Comparison of ENCODE assay signal across 1 cellular context in genomic region chr17:2871205-2871604, GRCh38.
A peak's percentile ranks its signal among the peaks of the same experiment; 100 is the strongest.
TF ChIP-seq lines count a peak whose summit lies in the region.

No MANE protein-coding gene starts in this region.

TF ChIP-seq in H1, 55 proteins besides CTCF, POLR2A, EP300 and RAD21:
- TF ChIP-seq GTF2F1 (IDR thresholded peaks at IDR 0.05; ENCODE audit: borderline replicate concordance, low read depth, low read length), result no peak
- no peak for TF ChIP-seq CBX8 (IDR thresholded peaks at IDR 0.05; ENCODE audit: borderline replicate concordance, low read depth, low read length)
- peak; percentile 28; the same call in 1 of the 2 replicates for TF ChIP-seq SP2 (IDR thresholded peaks at IDR 0.05; ENCODE audit: low read length)
- TF ChIP-seq CHD2 (IDR thresholded peaks at IDR 0.05; ENCODE audit: low read length), result peak; percentile 74
- no peak for TF ChIP-seq NRF1 (IDR thresholded peaks at IDR 0.05; ENCODE audit: low read depth, low read length)
- TF ChIP-seq SP1 (IDR thresholded peaks at IDR 0.05; ENCODE audit: low read depth, low read length), result peak; percentile 85
- no peak for TF ChIP-seq SIN3A (conservative IDR thresholded peaks at IDR 0.05 in 1 of 2, IDR thresholded peaks at IDR 0.05 in 1 of 2; ENCODE audit: low read depth in 1 of 2, low read length in 2 of 2)
- 0 out of 2 replicates have a peak, but pooled peaks have one; percentile 28 for TF ChIP-seq YY1 (IDR thresholded peaks at IDR 0.05; ENCODE audit: low read depth, low read length)
- peak; percentile 48; the same call in 1 of the 2 replicates for TF ChIP-seq CREB1 (IDR thresholded peaks at IDR 0.05)
- 0 out of 2 replicates have a peak, but pooled peaks have one; percentile 32 for TF ChIP-seq SP4 (IDR thresholded peaks at IDR 0.05; ENCODE audit: low read length)
- TF ChIP-seq CTBP2 (IDR thresholded peaks at IDR 0.05; ENCODE audit: borderline replicate concordance, insufficient read depth, insufficient read length, low read length), result no peak
- 0 out of 2 replicates have a peak, but pooled peaks have one; percentile 33 for TF ChIP-seq TEAD4 (IDR thresholded peaks at IDR 0.05; ENCODE audit: low read depth, low read length)
- TF ChIP-seq NANOG (IDR thresholded peaks at IDR 0.05; ENCODE audit: insufficient read depth, low read depth, low read length, poor library complexity, severe bottlenecking), result no peak
TF ChIP-seq in H1: peak in this region for 7.
